ENCODE assay signal across 13 cellular contexts in genomic region chr12:20477691-20478090, GRCh38.
DNase-seq lines count a peak whose midpoint lies in the region; ATAC-seq and TF ChIP-seq lines count a peak whose summit lies in the region.
"Had no signal": no experiment of that assay in that cellular context is flagged by ENCODE, and none has a peak within 500 bp of the region (broad histone marks: within the 10 kb centered on the region; RNA-seq: fewer than 3 reads in every experiment).

No MANE protein-coding gene starts in this region.

- 36 to 58% (median 51%) methylated on average over 4 of the region's 4 CpGs for WGBS in heart left ventricle, 4 donors
- WGBS in ectodermal cell, 2 experiments = 61 to 71% methylated on average over 4 of the region's 4 CpGs
- 6 to 10% methylated on average over 4 of the region's 4 CpGs for WGBS in aorta, 2 donors

- TF ChIP-seq CTCF in heart left ventricle (IDR thresholded peaks at IDR 0.05) = no peak
- TF ChIP-seq CTCF in nephron (IDR thresholded peaks at IDR 0.05; ENCODE audit: unreplicated experiment in 3 of 3) = no peak
- TF ChIP-seq CTCF in MM.1S (IDR thresholded peaks at IDR 0.05; ENCODE audit: low read length) = no peak

- H3K36me3 ChIP-seq in heart left ventricle = no peaks in the 10 kb centered on the region
- H3K36me3 ChIP-seq in ectodermal cell (ENCODE audit: control insufficient read depth, insufficient read depth, low read length) = no peaks in the 10 kb centered on the region
- H3K36me3 ChIP-seq in aorta (ENCODE audit: control insufficient read depth in 1 of 2, insufficient read depth in 2 of 2, low read length in 1 of 2) = no peaks in the 10 kb centered on the region
- no peaks in the 10 kb centered on the region for H3K36me3 ChIP-seq in MM.1S (replicated peaks; ENCODE audit: insufficient read depth, low read length)
- H3K36me3 ChIP-seq: HAP-1, SJCRH30 had no signal

- TF ChIP-seq POLR2A in heart left ventricle (IDR thresholded peaks at IDR 0.05) = no peak

- no peaks in the 10 kb centered on the region for H3K27me3 ChIP-seq in heart left ventricle
- no peaks in the 10 kb centered on the region for H3K27me3 ChIP-seq in ectodermal cell (ENCODE audit: control insufficient read depth, insufficient read depth, low read length, poor library complexity, severe bottlenecking)
- H3K27me3 ChIP-seq in aorta (ENCODE audit: control insufficient read depth in 1 of 2, insufficient read depth in 2 of 2, low read length in 1 of 2) = no peaks in the 10 kb centered on the region
- H3K27me3 ChIP-seq in MM.1S (replicated peaks; ENCODE audit: insufficient read depth, low read length) = no peaks in the 10 kb centered on the region
- H3K27me3 ChIP-seq: SJCRH30 had no signal

- H3K27ac Mint-ChIP-seq in nephron = peak overlapping the region; percentile 20 to 92 (median 54)
- no peak overlapping the region for H3K27ac Mint-ChIP-seq in activated CD4-positive, alpha-beta memory T cell treated with anti-CD3 and anti-CD28 coated beads for 36 hours

- H3K79me2 ChIP-seq in MM.1S (ENCODE audit: low read length) = no peaks in the 10 kb centered on the region

- no peak overlapping the region for H3K4me3 Mint-ChIP-seq in nephron
- no peak overlapping the region for H3K4me3 Mint-ChIP-seq in activated CD4-positive, alpha-beta memory T cell treated with anti-CD3 and anti-CD28 coated beads for 36 hours

- H3K36me3 Mint-ChIP-seq in nephron (ENCODE audit: low read depth) = peaks cover 10% of the 10 kb centered on the region
- no peaks in the 10 kb centered on the region for H3K36me3 Mint-ChIP-seq in activated CD4-positive, alpha-beta memory T cell treated with anti-CD3 and anti-CD28 coated beads for 36 hours

- H3F3A ChIP-seq in MM.1S (ENCODE audit: insufficient read depth, low read length) = no peaks in the 10 kb centered on the region

- H3K9me2 ChIP-seq in MM.1S (replicated peaks; ENCODE audit: insufficient read depth, low read length) = no peaks in the 10 kb centered on the region

- H4K20me1 ChIP-seq in MM.1S (ENCODE audit: insufficient read depth, low read length) = no peaks in the 10 kb centered on the region

- DNase-seq in heart left ventricle (no peak), Right ventricle myocardium superior (no peak), aorta (no peak), MM.1S (no peak)
- DNase-seq in activated CD4-positive, alpha-beta memory T cell treated with anti-CD3 and anti-CD28 coated beads for 36 hours = no peak
- DNase-seq: NCI-H1436, NCI-H2029 treated with DMSO at 0.1 percent for 48 hours, NCI-H524 treated with DMSO at 0.1 percent for 48 hours, SJCRH30 had no signal

- CTCF ChIA-PET in activated CD4-positive, alpha-beta memory T cell treated with anti-CD3 and anti-CD28 coated beads for 36 hours (lab: Charles Lee) = interaction anchor here (0.9 kb wide), 1 partner anchor 13 kb away, joined by 3 read pairs; no protein-coding TSS in a partner anchor

- peaks cover 12% of the 10 kb centered on the region for H3K4me1 Mint-ChIP-seq in nephron
- H3K4me1 Mint-ChIP-seq in activated CD4-positive, alpha-beta memory T cell treated with anti-CD3 and anti-CD28 coated beads for 36 hours (ENCODE audit: low read depth) = no peaks in the 10 kb centered on the region

- H3K4me3 ChIP-seq in heart left ventricle = peak overlapping the region in 3 of 12 donors; percentile 3 to 15 (median 6)
- no peak overlapping the region for H3K4me3 ChIP-seq in ectodermal cell (ENCODE audit: insufficient read depth, low read depth, low read length)
- H3K4me3 ChIP-seq in aorta (ENCODE audit: low read length in 2 of 2) = peak overlapping the region in 1 of 2 donors; percentile 26
- H3K4me3 ChIP-seq in MM.1S (ENCODE audit: low read length) = no peak overlapping the region
- H3K4me3 ChIP-seq: HAP-1, SJCRH30 had no signal

- ATAC-seq in heart left ventricle = peak in 3 of 4 donors; percentile 27 to 34 (median 29)
- ATAC-seq in Right ventricle myocardium superior (ENCODE audit: poor library complexity) = no peak
- ATAC-seq in aorta (ENCODE audit: low FRiP score) = no peak
- no peak for ATAC-seq in HG03135 (IDR thresholded peaks at IDR 0.05; ENCODE audit: unreplicated experiment)

- intact Hi-C loops in heart left ventricle (cut with DNase I) (loop anchor here in 1 of 10 donors (10.0 kb wide), 1 partner anchor 67 kb away; no protein-coding TSS in a partner anchor), Right ventricle myocardium superior (cut with DNase I) (no loop called here), aorta (cut with DNase I) (no loop called here)
- intact Hi-C loops in activated CD4-positive, alpha-beta memory T cell treated with anti-CD3 and anti-CD28 coated beads for 36 hours (cut with micrococcal nuclease) = no loop called here

- no peaks in the 10 kb centered on the region for H3K27me3 Mint-ChIP-seq in nephron (ENCODE audit: low read depth)
- H3K27me3 Mint-ChIP-seq in activated CD4-positive, alpha-beta memory T cell treated with anti-CD3 and anti-CD28 coated beads for 36 hours = no peaks in the 10 kb centered on the region

- no peak overlapping the region for H3K4me2 ChIP-seq in MM.1S (ENCODE audit: low read depth, low read length)

- no peak overlapping the region for H2AFZ ChIP-seq in MM.1S (ENCODE audit: low read length)

- H3K9me3 ChIP-seq in heart left ventricle (no peaks in the 10 kb centered on the region), ectodermal cell (ENCODE audit: control insufficient read depth, low read length) (peaks cover 4% of the 10 kb centered on the region), aorta (ENCODE audit: control insufficient read depth, low read length) (no peaks in the 10 kb centered on the region), MM.1S (replicated peaks; ENCODE audit: insufficient read depth, low read length) (no peaks in the 10 kb centered on the region)
- H3K9me3 ChIP-seq: HAP-1, SJCRH30 had no signal

- no peaks in the 10 kb centered on the region for H3K9me3 Mint-ChIP-seq in nephron
- no peaks in the 10 kb centered on the region for H3K9me3 Mint-ChIP-seq in activated CD4-positive, alpha-beta memory T cell treated with anti-CD3 and anti-CD28 coated beads for 36 hours

- POLR2A ChIA-PET in activated CD4-positive, alpha-beta memory T cell treated with anti-CD3 and anti-CD28 coated beads for 36 hours (lab: Charles Lee) = no interaction called here

- H3K27ac ChIP-seq in heart left ventricle (peak overlapping the region in 4 of 12 donors; percentile 12 to 41 (median 36)), ectodermal cell (ENCODE audit: insufficient read depth, low read depth, low read length, poor library complexity, severe bottlenecking) (peak overlapping the region; percentile 57), aorta (ENCODE audit: low read depth in 1 of 2, low read length in 2 of 2) (peak overlapping the region; percentile 57 to 82), MM.1S (ENCODE audit: low read length) (no peak overlapping the region)
- H3K27ac ChIP-seq: SJCRH30 had no signal

- H3K4me1 ChIP-seq in heart left ventricle (peaks cover 0 to 73% (median 26%) of the 10 kb centered on the region in 12 donors), ectodermal cell (ENCODE audit: control insufficient read depth, insufficient read depth, low read length) (peaks cover 9% of the 10 kb centered on the region), aorta (ENCODE audit: control insufficient read depth in 1 of 2, insufficient read depth in 2 of 2, low read length in 2 of 2) (peaks cover 5 to 13% of the 10 kb centered on the region in 2 donors), MM.1S (ENCODE audit: low read length) (no peaks in the 10 kb centered on the region)
- H3K4me1 ChIP-seq: HAP-1, SJCRH30 had no signal

- no peak overlapping the region for H3K9ac ChIP-seq in MM.1S (ENCODE audit: low read length)

Comparison
In these comparisons a context has a peak if more than half of its experiments do, and no peak if none do; other contexts are left out.
1. ATAC-seq: peak in heart left ventricle (3 of 4); none in Right ventricle myocardium superior (single experiment), aorta (single experiment) and HG03135 (single experiment).